ENCODE assay signal across 25 cellular contexts in genomic region chr17:81851423-81851822, GRCh38. TPM values are rescaled to one million over a fixed set of nuclear protein-coding genes. Genes with fewer than 3 reads are reported as not detected.
DNase-seq lines count a peak whose midpoint lies in the region; ATAC-seq, FAIRE-seq and TF ChIP-seq lines count a peak whose summit lies in the region.
"Had no signal": no experiment of that assay in that cellular context is flagged by ENCODE, and none has a peak within 500 bp of the region (broad histone marks: within the 10 kb centered on the region; RNA-seq: fewer than 3 reads in every experiment).

No MANE protein-coding gene starts in this region.

- no peak for FAIRE-seq in K562 (lab: Jason Lieb, UNC)
- FAIRE-seq: GM12891 had no signal

- H3K9me1 ChIP-seq in K562 (ENCODE audit: control insufficient read depth, insufficient read depth, low read length), result no peaks in the 10 kb centered on the region

- H3K9ac ChIP-seq in K562 (ENCODE audit: insufficient read depth in 1 of 2, low read depth in 2 of 2, low read length in 2 of 2), result peak overlapping the region in 1 of 2 experiments; percentile 64; a peak in 2 of 4 replicates

- intact Hi-C loops in K562 (cut with micrococcal nuclease) (no loop called here), Right ventricle myocardium superior (cut with DNase I) (no loop called here), natural killer cell (cut with micrococcal nuclease) (no loop called here)

- no peak for TF ChIP-seq RAD21 in K562 (CRISPR knock-in tag; conservative IDR thresholded peaks at IDR 0.05 in 1 of 2, IDR thresholded peaks at IDR 0.05 in 1 of 2)

- H3K36me3 Mint-ChIP-seq in stimulated activated effector memory CD8-positive, alpha-beta T cell treated with anti-CD3 and anti-CD28 coated beads, Interleukin-12 subunit alpha, Interleukin-12 subunit beta, amount 100 ng/mL, for 72 hours, result peaks cover 100% of the 10 kb centered on the region
- H3K36me3 Mint-ChIP-seq in natural killer cell, result no peaks in the 10 kb centered on the region
- H3K36me3 Mint-ChIP-seq: IgD-negative memory B cell had no signal

- H3K4me3 Mint-ChIP-seq in stimulated activated effector memory CD8-positive, alpha-beta T cell treated with anti-CD3 and anti-CD28 coated beads, Interleukin-12 subunit alpha, Interleukin-12 subunit beta, amount 100 ng/mL, for 72 hours, result no peak overlapping the region
- H3K4me3 Mint-ChIP-seq in natural killer cell, result no peak overlapping the region
- H3K4me3 Mint-ChIP-seq: CD4-positive, alpha-beta memory T cell; GM23338; H9; HFFc6; IgD-negative memory B cell had no signal

- TF ChIP-seq CTCF in RWPE1 (conservative IDR thresholded peaks at IDR 0.05; ENCODE audit: low read depth) (no peak), K562 (IDR thresholded peaks at IDR 0.05 in 2 of 3, conservative IDR thresholded peaks at IDR 0.05 in 1 of 3; ENCODE audit: insufficient read depth in 2 of 3, low read depth in 1 of 3, low read length in 3 of 3) (no peak), natural killer cell (IDR thresholded peaks at IDR 0.05) (no peak)

- H3K27ac ChIP-seq in RWPE1 (peak overlapping the region; percentile 100), K562 (ENCODE audit: extremely low read depth, low read depth, low read length) (no peak overlapping the region)
- H3K27ac ChIP-seq: SK-N-MC had no signal

- H3K9me3 ChIP-seq in K562 (replicated peaks; ENCODE audit: control insufficient read depth, insufficient read depth, low read depth, low read length), result no peaks in the 10 kb centered on the region

- peak overlapping the region; percentile 48 for H3K27ac Mint-ChIP-seq in stimulated activated effector memory CD8-positive, alpha-beta T cell treated with anti-CD3 and anti-CD28 coated beads, Interleukin-12 subunit alpha, Interleukin-12 subunit beta, amount 100 ng/mL, for 72 hours
- H3K27ac Mint-ChIP-seq in natural killer cell, result no peak overlapping the region
- H3K27ac Mint-ChIP-seq: GM23338, HFFc6, IgD-negative memory B cell had no signal

- peaks cover 0 to 17% of the 10 kb centered on the region in 2 experiments; a peak in 1 of 5 replicates for H3K4me1 ChIP-seq in K562 (replicated peaks in 1 of 2; ENCODE audit: control insufficient read depth in 2 of 2, insufficient read depth in 2 of 2, low read length in 2 of 2)

- in situ Hi-C loops in K562 (cut with MboI), result no loop called here

- no peaks in the 10 kb centered on the region for H3K9me3 Mint-ChIP-seq in stimulated activated effector memory CD8-positive, alpha-beta T cell treated with anti-CD3 and anti-CD28 coated beads, Interleukin-12 subunit alpha, Interleukin-12 subunit beta, amount 100 ng/mL, for 72 hours
- no peaks in the 10 kb centered on the region for H3K9me3 Mint-ChIP-seq in natural killer cell
- H3K9me3 Mint-ChIP-seq: CD4-positive, alpha-beta memory T cell; GM23338; H9; HFFc6; IgD-negative memory B cell had no signal

- H3K4me1 Mint-ChIP-seq in stimulated activated effector memory CD8-positive, alpha-beta T cell treated with anti-CD3 and anti-CD28 coated beads, Interleukin-12 subunit alpha, Interleukin-12 subunit beta, amount 100 ng/mL, for 72 hours, result peaks cover 17% of the 10 kb centered on the region
- H3K4me1 Mint-ChIP-seq in natural killer cell, result peaks cover 4 to 5% of the 10 kb centered on the region in 2 donors
- H3K4me1 Mint-ChIP-seq: GM23338, H9, IgD-negative memory B cell had no signal

- no peak for DNase-seq in RWPE1 (ENCODE audit: low spot score)
- DNase-seq in K562 (ENCODE audit: extremely low read depth in 1 of 4, low spot score in 3 of 4), result no peak
- DNase-seq in stimulated activated effector memory CD8-positive, alpha-beta T cell treated with anti-CD3 and anti-CD28 coated beads, Interleukin-12 subunit alpha, Interleukin-12 subunit beta, amount 100 ng/mL, for 72 hours (ENCODE audit: low spot score in 2 of 2), result no peak
- no peak for DNase-seq in Right ventricle myocardium superior
- DNase-seq in natural killer cell, result no peak
- DNase-seq: C1 segment of cervical spinal cord; CD4-positive, alpha-beta memory T cell; COR-L47; GDM1; H9; HFFc6; Karpas-422; NCI-H1092; NCI-H1417 treated with DMSO at 0.1 percent for 48 hours; NCI-H1694 treated with DMSO at 0.1 percent for 48 hours; NCI-H2081; NCI-H2227 treated with DMSO at 0.1 percent for 48 hours; NCI-H526 treated with DMSO at 0.1 percent for 48 hours; SIG-M5 had no signal

- CTCF ChIA-PET in RWPE1 (lab: Yijun Ruan, JAX) (interaction anchor here (0.6 kb wide), 1 partner anchor 1468 kb away, joined by 3 read pairs; no protein-coding TSS in a partner anchor), K562 (lab: Yijun Ruan, JAX; ENCODE audit: low intra/inter-chr PET ratio) (no interaction called here)

- H3K27me3 Mint-ChIP-seq in natural killer cell (ENCODE audit: low read depth in 2 of 2), result no peaks in the 10 kb centered on the region
- H3K27me3 Mint-ChIP-seq: CD4-positive, alpha-beta memory T cell; IgD-negative memory B cell had no signal

- no peak overlapping the region for H3K4me3 ChIP-seq in K562
- H3K4me3 ChIP-seq: GM23338, SK-N-MC had no signal

- ATAC-seq in K562 (no peak), Right ventricle myocardium superior (ENCODE audit: poor library complexity) (no peak), natural killer cell (no peak)
- ATAC-seq in stimulated activated effector memory CD8-positive, alpha-beta T cell treated with anti-CD3 and anti-CD28 coated beads, Interleukin-12 subunit alpha, Interleukin-12 subunit beta, amount 100 ng/mL, for 72 hours, result no peak
- ATAC-seq: GM23338 had no signal

- TF ChIP-seq POLR2A in K562 (conservative IDR thresholded peaks at IDR 0.05), result no peak

- no peak overlapping the region for H2AFZ ChIP-seq in K562 (ENCODE audit: low read depth, low read length)
- H2AFZ ChIP-seq: GM23338 had no signal

- BruUV-seq in K562 (replicated peaks; lab: Mats Ljungman, UMichigan), result no TSS peak

- WGBS in K562 (ENCODE audit: insufficient coverage, low coverage, missing lambda C conversion rate), result 98% methylated on average over 9 of the region's 16 CpGs

- TF ChIP-seq EP300 in K562 (IDR thresholded peaks at IDR 0.05; ENCODE audit: low read length), result no peak

- no peaks in the 10 kb centered on the region; the same call in 1 of the 2 replicates for H4K20me1 ChIP-seq in K562 (replicated peaks; ENCODE audit: control insufficient read depth, insufficient read depth, low read length)

- POLR2A ChIA-PET in RWPE1 (lab: Yijun Ruan, JAX; ENCODE audit: low non-redundant PET), result interaction anchor here (1.9 kb wide), 1 partner anchor 10 kb away, joined by 4 read pairs; no protein-coding TSS in a partner anchor
- POLR2A ChIA-PET in K562 (lab: Yijun Ruan, JAX), result interaction anchor here (0.7 to 8.3 kb wide), 7 partner anchors 8 to 148 kb away, joined by 3 to 85 read pairs (median 5); partner anchors contain the start of genes MCRIP1, MRPL12 and P4HB

- peaks cover 39% of the 10 kb centered on the region for H3K79me2 ChIP-seq in K562 (ENCODE audit: control insufficient read depth, insufficient read depth, low read length)

- no peak overlapping the region for H3K4me2 ChIP-seq in K562 (ENCODE audit: insufficient read depth, low read length)
- H3K4me2 ChIP-seq: GM23338 had no signal

- no peaks in the 10 kb centered on the region for H3K27me3 ChIP-seq in K562 (ENCODE audit: control insufficient read depth in 2 of 2, insufficient read depth in 2 of 2, low read length in 2 of 2)

- H3K36me3 ChIP-seq in K562 (ENCODE audit: control insufficient read depth, insufficient read depth, low read length), result peaks cover 90% of the 10 kb centered on the region; the same call in 2 of the 3 replicates

RNA-seq across cellular contexts. Expression of gene P4HB, which starts 8.9 kb away (rescaled TPM):
- 722 and 1,069 TPM in 2 replicates for total RNA-seq in K562 (2011; cell fraction: chromatin; rRNA removed; ENCODE audit: low replicate concordance)
- 564 and 610 TPM in 2 replicates for total RNA-seq in K562 (2011; cell fraction: nucleolus; rRNA removed)
- total RNA-seq in K562 (2011; cell fraction: nucleoplasm; rRNA removed), result 598 and 659 TPM in 2 replicates
- total RNA-seq in K562 (2014; rRNA removed), result 587 and 588 TPM in 2 replicates
- total RNA-seq in K562 (2014; rRNA removed; fragmentation: Illumina TruSeq; extraction: Trizol), result 296 and 325 TPM in 2 replicates
- total RNA-seq in K562 (2015; rRNA removed; fragmentation: Illumina TruSeq; extraction: Trizol), result 404 and 420 TPM in 2 replicates
- 437 and 446 TPM in 2 replicates for total RNA-seq in K562 (2021)
- 75.9 and 116 TPM in 2 replicates for polyA plus RNA-seq in K562 (2011; rRNA removed)
- 46.6 and 61.5 TPM in 2 replicates for polyA plus RNA-seq in K562 (2011; cell fraction: cytosol; rRNA removed)
- 192 and 245 TPM in 2 replicates for polyA plus RNA-seq in K562 (2011; cell fraction: nucleus; rRNA removed)
- polyA plus RNA-seq in K562 (2012), result 600 and 818 TPM in 2 replicates
- polyA plus RNA-seq in K562 (2014; fragmentation: Illumina TruSeq; extraction: Trizol), result 645 and 729 TPM in 2 replicates
- 10 to 100 TPM in 1 of 2 experiments, 1 to 10 TPM in 1; 4.4 to 14.9 TPM for polyA plus RNA-seq in K562 (2014; fragmentation: Nextera tagmentation; extraction: Ambion mirVana)
- 181 and 191 TPM in 2 replicates for polyA plus RNA-seq in K562 (2014; rRNA removed)
- polyA minus RNA-seq in K562 (2011; rRNA and poly(A)+ RNA removed), result 66.8 and 103 TPM in 2 replicates
- polyA minus RNA-seq in K562 (2011; cell fraction: cytosol; rRNA and poly(A)+ RNA removed), result 123 and 191 TPM in 2 replicates
- polyA minus RNA-seq in K562 (2011; cell fraction: nucleus; rRNA and poly(A)+ RNA removed), result 89.0 and 193 TPM in 2 replicates
- 309 TPM for total RNA-seq in Right ventricle myocardium superior
- 100 to 1,000 TPM; 334 to 468 (median 386) TPM for total RNA-seq in natural killer cell

RNA-seq across cellular contexts. Expression of gene PPP1R27, which starts 16.6 kb away (rescaled TPM):
- 0.65 TPM in 1 of 2 replicates, not detected in the other for total RNA-seq in K562 (2011; cell fraction: chromatin; rRNA removed; ENCODE audit: low replicate concordance)
- 2.4 and 3.2 TPM in 2 replicates for total RNA-seq in K562 (2011; cell fraction: nucleolus; rRNA removed)
- total RNA-seq in K562 (2011; cell fraction: nucleoplasm; rRNA removed), result 0.81 and 0.99 TPM in 2 replicates
- 6.2 and 6.9 TPM in 2 replicates for total RNA-seq in K562 (2014; rRNA removed)
- total RNA-seq in K562 (2014; rRNA removed; fragmentation: Illumina TruSeq; extraction: Trizol), result 0.26 and 0.29 TPM in 2 replicates
- total RNA-seq in K562 (2015; rRNA removed; fragmentation: Illumina TruSeq; extraction: Trizol), result 0.47 and 0.68 TPM in 2 replicates
- 2.1 and 2.3 TPM in 2 replicates for total RNA-seq in K562 (2021)
- polyA plus RNA-seq in K562 (2011; rRNA removed), result 1.2 and 1.5 TPM in 2 replicates
- 1.9 and 10.6 TPM in 2 replicates for polyA plus RNA-seq in K562 (2011; cell fraction: cytosol; rRNA removed)
- polyA plus RNA-seq in K562 (2011; cell fraction: nucleus; rRNA removed), result 0.65 and 2.8 TPM in 2 replicates
- polyA plus RNA-seq in K562 (2012), result 0.32 and 2.5 TPM in 2 replicates
- polyA plus RNA-seq in K562 (2014; fragmentation: Illumina TruSeq; extraction: Trizol), result 0.95 and 2.1 TPM in 2 replicates
- polyA plus RNA-seq in K562 (2014; fragmentation: Nextera tagmentation; extraction: Ambion mirVana), result not detected
- 4.2 and 5.2 TPM in 2 replicates for polyA plus RNA-seq in K562 (2014; rRNA removed)
- polyA minus RNA-seq in K562 (2011; rRNA and poly(A)+ RNA removed), result 1.6 TPM in 1 of 2 replicates, not detected in the other
- 2.7 TPM in 1 of 2 replicates, not detected in the other for polyA minus RNA-seq in K562 (2011; cell fraction: cytosol; rRNA and poly(A)+ RNA removed)
- 0.40 TPM in 1 of 2 replicates, not detected in the other for polyA minus RNA-seq in K562 (2011; cell fraction: nucleus; rRNA and poly(A)+ RNA removed)
- total RNA-seq in Right ventricle myocardium superior, result not detected
- not detected for total RNA-seq in natural killer cell
- total RNA-seq: A673; CD4-positive, alpha-beta memory T cell; GM23338; HFFc6; NCI-H460 had no signal
- polyA plus RNA-seq: IgD-negative memory B cell had no signal

RNA-seq across cellular contexts. Expression of gene MCRIP1, which starts 18.3 kb away (rescaled TPM):
- total RNA-seq in K562 (2011; cell fraction: chromatin; rRNA removed; ENCODE audit: low replicate concordance), result 12.2 and 29.2 TPM in 2 replicates
- 23.2 and 24.1 TPM in 2 replicates for total RNA-seq in K562 (2011; cell fraction: nucleolus; rRNA removed)
- 15.3 and 17.0 TPM in 2 replicates for total RNA-seq in K562 (2011; cell fraction: nucleoplasm; rRNA removed)
- total RNA-seq in K562 (2014; rRNA removed) (35.8 and 45.4 TPM in 2 replicates), K562 (2014; rRNA removed; fragmentation: Illumina TruSeq; extraction: Trizol) (1.5 and 1.7 TPM in 2 replicates), K562 (2015; rRNA removed; fragmentation: Illumina TruSeq; extraction: Trizol) (21.5 and 25.4 TPM in 2 replicates), K562 (2021) (32.8 and 36.0 TPM in 2 replicates), Right ventricle myocardium superior (104 TPM), natural killer cell (10 to 100 TPM; 81.1 to 95.5 (median 84.2) TPM)
- polyA plus RNA-seq in K562 (2011; rRNA removed) (9.7 and 14.8 TPM in 2 replicates), K562 (2014; fragmentation: Illumina TruSeq; extraction: Trizol) (6.6 and 24.6 TPM in 2 replicates), K562 (2014; fragmentation: Nextera tagmentation; extraction: Ambion mirVana) (1 to 10 TPM in 1 of 2 experiments, under 1 TPM in 1; 0.39 to 1.4 TPM), K562 (2014; rRNA removed) (24.0 and 35.5 TPM in 2 replicates)
- polyA plus RNA-seq in K562 (2011; cell fraction: cytosol; rRNA removed), result 25.9 and 79.2 TPM in 2 replicates
- polyA plus RNA-seq in K562 (2011; cell fraction: nucleus; rRNA removed), result 19.1 and 36.8 TPM in 2 replicates
- polyA plus RNA-seq in K562 (2012), result 21.3 and 72.4 TPM in 2 replicates
- polyA minus RNA-seq in K562 (2011; rRNA and poly(A)+ RNA removed), result 2.3 and 3.0 TPM in 2 replicates
- polyA minus RNA-seq in K562 (2011; cell fraction: cytosol; rRNA and poly(A)+ RNA removed), result 14.8 and 15.9 TPM in 2 replicates
- 3.0 and 4.7 TPM in 2 replicates for polyA minus RNA-seq in K562 (2011; cell fraction: nucleus; rRNA and poly(A)+ RNA removed)

RNA-seq across cellular contexts. Expression of gene ARHGDIA, which starts 19.7 kb away (rescaled TPM):
- 54.5 and 180 TPM in 2 replicates for total RNA-seq in K562 (2011; cell fraction: chromatin; rRNA removed; ENCODE audit: low replicate concordance)
- 155 and 173 TPM in 2 replicates for total RNA-seq in K562 (2011; cell fraction: nucleolus; rRNA removed)
- total RNA-seq in K562 (2011; cell fraction: nucleoplasm; rRNA removed), result 62.4 and 82.4 TPM in 2 replicates
- total RNA-seq in K562 (2014; rRNA removed) (110 and 146 TPM in 2 replicates), K562 (2014; rRNA removed; fragmentation: Illumina TruSeq; extraction: Trizol) (39.8 and 58.3 TPM in 2 replicates), K562 (2015; rRNA removed; fragmentation: Illumina TruSeq; extraction: Trizol) (105 and 107 TPM in 2 replicates), K562 (2021) (321 and 340 TPM in 2 replicates), Right ventricle myocardium superior (113 TPM), natural killer cell (100 to 1,000 TPM; 600 to 824 (median 689) TPM)
- polyA plus RNA-seq in K562 (2011; rRNA removed) (23.4 and 33.4 TPM in 2 replicates), K562 (2014; fragmentation: Illumina TruSeq; extraction: Trizol) (129 and 227 TPM in 2 replicates), K562 (2014; fragmentation: Nextera tagmentation; extraction: Ambion mirVana) (10 to 100 TPM in 1 of 2 experiments, 1 to 10 TPM in 1; 9.6 to 11.2 TPM), K562 (2014; rRNA removed) (97.6 and 114 TPM in 2 replicates)
- 25.4 and 72.4 TPM in 2 replicates for polyA plus RNA-seq in K562 (2011; cell fraction: cytosol; rRNA removed)
- polyA plus RNA-seq in K562 (2011; cell fraction: nucleus; rRNA removed), result 85.3 and 131 TPM in 2 replicates
- polyA plus RNA-seq in K562 (2012), result 235 and 249 TPM in 2 replicates
- polyA minus RNA-seq in K562 (2011; rRNA and poly(A)+ RNA removed), result 8.6 and 11.9 TPM in 2 replicates
- polyA minus RNA-seq in K562 (2011; cell fraction: cytosol; rRNA and poly(A)+ RNA removed), result 45.1 and 68.4 TPM in 2 replicates
- 61.9 and 68.2 TPM in 2 replicates for polyA minus RNA-seq in K562 (2011; cell fraction: nucleus; rRNA and poly(A)+ RNA removed)

RNA-seq across cellular contexts. Expression of gene ALYREF, which starts 40.0 kb away (rescaled TPM):
- total RNA-seq in K562 (2011; cell fraction: chromatin; rRNA removed; ENCODE audit: low replicate concordance), result 29.1 and 64.1 TPM in 2 replicates
- 70.7 and 78.0 TPM in 2 replicates for total RNA-seq in K562 (2011; cell fraction: nucleolus; rRNA removed)
- 41.9 and 54.1 TPM in 2 replicates for total RNA-seq in K562 (2011; cell fraction: nucleoplasm; rRNA removed)
- total RNA-seq in K562 (2014; rRNA removed) (416 and 428 TPM in 2 replicates), K562 (2014; rRNA removed; fragmentation: Illumina TruSeq; extraction: Trizol) (74.3 and 99.3 TPM in 2 replicates), K562 (2015; rRNA removed; fragmentation: Illumina TruSeq; extraction: Trizol) (225 and 227 TPM in 2 replicates), K562 (2021) (279 and 283 TPM in 2 replicates), Right ventricle myocardium superior (29.9 TPM), natural killer cell (100 to 1,000 TPM in 2 of 3 donors, 10 to 100 TPM in 1; 91.5 to 115 (median 105) TPM)
- polyA plus RNA-seq in K562 (2011; rRNA removed) (97.2 and 103 TPM in 2 replicates), K562 (2014; fragmentation: Illumina TruSeq; extraction: Trizol) (147 and 154 TPM in 2 replicates), K562 (2014; fragmentation: Nextera tagmentation; extraction: Ambion mirVana) (1 to 10 TPM; 1.9 to 3.7 TPM), K562 (2014; rRNA removed) (206 and 253 TPM in 2 replicates)
- 93.7 and 166 TPM in 2 replicates for polyA plus RNA-seq in K562 (2011; cell fraction: cytosol; rRNA removed)
- 98.4 and 110 TPM in 2 replicates for polyA plus RNA-seq in K562 (2011; cell fraction: nucleus; rRNA removed)
- polyA plus RNA-seq in K562 (2012), result 112 and 177 TPM in 2 replicates
- 101 and 147 TPM in 2 replicates for polyA minus RNA-seq in K562 (2011; rRNA and poly(A)+ RNA removed)
- polyA minus RNA-seq in K562 (2011; cell fraction: cytosol; rRNA and poly(A)+ RNA removed), result 92.8 and 121 TPM in 2 replicates
- polyA minus RNA-seq in K562 (2011; cell fraction: nucleus; rRNA and poly(A)+ RNA removed), result 36.5 and 40.0 TPM in 2 replicates
